In genomic region chr15:59104912-59105732, GRCh38 we compare ENCODE assay signal across 1 cellular context.
TF ChIP-seq lines count a peak whose summit lies in the region.

Gene CCNB2 (plus strand): TSS chr15:59105146. CDS start chr15:59105269, 123 bp downstream.

TF ChIP-seq in HepG2, 621 proteins besides CTCF, POLR2A, EP300 and RAD21 (continued from another document and continues in another):
- TF ChIP-seq ZSCAN31 (CRISPR knock-in tag; IDR thresholded peaks at IDR 0.05; ENCODE audit: low read depth) (peak; percentile 67; the same call in 1 of the 2 replicates), ZFP37 (CRISPR knock-in tag; IDR thresholded peaks at IDR 0.05; ENCODE audit: borderline replicate concordance) (0 out of 2 replicates have a peak, but pooled peaks have one; percentile 23), TCF7L2 (IDR thresholded peaks at IDR 0.05; ENCODE audit: low read depth, low read length) (no peak), SRSF1 (optimal IDR thresholded peaks at IDR 0.05; ENCODE audit: low read depth, low read length) (peak; percentile 66), ZNF780A (CRISPR knock-in tag; IDR thresholded peaks at IDR 0.05) (no peak), ZNF800 (CRISPR knock-in tag; IDR thresholded peaks at IDR 0.05) (0 out of 2 replicates have a peak, but pooled peaks have one; percentile 40), NR1H2 (CRISPR knock-in tag; IDR thresholded peaks at IDR 0.05; ENCODE audit: borderline replicate concordance, low read depth) (no peak), ZNF337 (CRISPR knock-in tag; IDR thresholded peaks at IDR 0.05; ENCODE audit: borderline replicate concordance, low read depth) (0 out of 2 replicates have a peak, but pooled peaks have one; percentile 34), ERF (CRISPR knock-in tag; IDR thresholded peaks at IDR 0.05) (peak; percentile 20; the same call in 1 of the 2 replicates), KDM2A (CRISPR knock-in tag; IDR thresholded peaks at IDR 0.05; ENCODE audit: borderline replicate concordance, low read depth) (peak; percentile 89; the same call in 1 of the 2 replicates), SALL2 (CRISPR knock-in tag; IDR thresholded peaks at IDR 0.05) (peak; percentile 56; the same call in 1 of the 2 replicates), ZMYM4 (CRISPR knock-in tag; IDR thresholded peaks at IDR 0.05) (peak; percentile 89), PHF5A (CRISPR knock-in tag; IDR thresholded peaks at IDR 0.05; ENCODE audit: low read depth, unreplicated experiment) (no peak), PHF21A (CRISPR knock-in tag; IDR thresholded peaks at IDR 0.05) (peak; percentile 42), ZHX2 (IDR thresholded peaks at IDR 0.05; ENCODE audit: low read depth) (no peak), ZHX2 (CRISPR knock-in tag; IDR thresholded peaks at IDR 0.05; ENCODE audit: borderline replicate concordance) (0 out of 2 replicates have a peak, but pooled peaks have one; percentile 22), AKAP8 (CRISPR knock-in tag; IDR thresholded peaks at IDR 0.05) (0 out of 2 replicates have a peak, but pooled peaks have one; percentile 38), JARID2 (CRISPR knock-in tag; IDR thresholded peaks at IDR 0.05; ENCODE audit: insufficient replicate concordance) (no peak), ZFP36L2 (CRISPR knock-in tag; IDR thresholded peaks at IDR 0.05) (no peak), RARA (CRISPR knock-in tag; IDR thresholded peaks at IDR 0.05) (0 out of 2 replicates have a peak, but pooled peaks have one; percentile 6), ZNF720 (CRISPR knock-in tag; IDR thresholded peaks at IDR 0.05) (no peak), NFKB2 (CRISPR knock-in tag; IDR thresholded peaks at IDR 0.05; ENCODE audit: borderline replicate concordance) (peak; percentile 64; the same call in 1 of the 2 replicates), SMAD1 (CRISPR knock-in tag; IDR thresholded peaks at IDR 0.05; ENCODE audit: borderline replicate concordance, low read depth) (0 out of 2 replicates have a peak, but pooled peaks have one; percentile 28), ETS1 (CRISPR knock-in tag; IDR thresholded peaks at IDR 0.05) (no peak), KLF11 (CRISPR knock-in tag; IDR thresholded peaks at IDR 0.05) (0 out of 2 replicates have a peak, but pooled peaks have one; percentile 35), CBX2 (IDR thresholded peaks at IDR 0.05; ENCODE audit: low read depth, low read length) (no peak), CBX2 (CRISPR knock-in tag; IDR thresholded peaks at IDR 0.05; ENCODE audit: low read depth) (no peak), CC2D1A (CRISPR knock-in tag; IDR thresholded peaks at IDR 0.05) (0 out of 2 replicates have a peak, but pooled peaks have one; percentile 78), NFIB (CRISPR knock-in tag; IDR thresholded peaks at IDR 0.05; ENCODE audit: borderline replicate concordance) (no peak)
- TF ChIP-seq, protein P1, sequence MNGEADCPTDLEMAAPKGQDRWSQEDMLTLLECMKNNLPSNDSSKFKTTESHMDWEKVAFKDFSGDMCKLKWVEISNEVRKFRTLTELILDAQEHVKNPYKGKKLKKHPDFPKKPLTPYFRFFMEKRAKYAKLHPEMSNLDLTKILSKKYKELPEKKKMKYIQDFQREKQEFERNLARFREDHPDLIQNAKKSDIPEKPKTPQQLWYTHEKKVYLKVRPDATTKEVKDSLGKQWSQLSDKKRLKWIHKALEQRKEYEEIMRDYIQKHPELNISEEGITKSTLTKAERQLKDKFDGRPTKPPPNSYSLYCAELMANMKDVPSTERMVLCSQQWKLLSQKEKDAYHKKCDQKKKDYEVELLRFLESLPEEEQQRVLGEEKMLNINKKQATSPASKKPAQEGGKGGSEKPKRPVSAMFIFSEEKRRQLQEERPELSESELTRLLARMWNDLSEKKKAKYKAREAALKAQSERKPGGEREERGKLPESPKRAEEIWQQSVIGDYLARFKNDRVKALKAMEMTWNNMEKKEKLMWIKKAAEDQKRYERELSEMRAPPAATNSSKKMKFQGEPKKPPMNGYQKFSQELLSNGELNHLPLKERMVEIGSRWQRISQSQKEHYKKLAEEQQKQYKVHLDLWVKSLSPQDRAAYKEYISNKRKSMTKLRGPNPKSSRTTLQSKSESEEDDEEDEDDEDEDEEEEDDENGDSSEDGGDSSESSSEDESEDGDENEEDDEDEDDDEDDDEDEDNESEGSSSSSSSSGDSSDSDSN (CRISPR knock-in tag; IDR thresholded peaks at IDR 0.05) = peak; percentile 49; the same call in 1 of the 2 replicates
- TF ChIP-seq, protein P2, sequence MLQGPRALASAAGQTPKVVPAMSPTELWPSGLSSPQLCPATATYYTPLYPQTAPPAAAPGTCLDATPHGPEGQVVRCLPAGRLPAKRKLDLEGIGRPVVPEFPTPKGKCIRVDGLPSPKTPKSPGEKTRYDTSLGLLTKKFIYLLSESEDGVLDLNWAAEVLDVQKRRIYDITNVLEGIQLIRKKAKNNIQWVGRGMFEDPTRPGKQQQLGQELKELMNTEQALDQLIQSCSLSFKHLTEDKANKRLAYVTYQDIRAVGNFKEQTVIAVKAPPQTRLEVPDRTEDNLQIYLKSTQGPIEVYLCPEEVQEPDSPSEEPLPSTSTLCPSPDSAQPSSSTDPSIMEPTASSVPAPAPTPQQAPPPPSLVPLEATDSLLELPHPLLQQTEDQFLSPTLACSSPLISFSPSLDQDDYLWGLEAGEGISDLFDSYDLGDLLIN (CRISPR knock-in tag; IDR thresholded peaks at IDR 0.05; ENCODE audit: borderline replicate concordance) = peak; percentile 81; the same call in 1 of the 2 replicates
- TF ChIP-seq, protein P3, sequence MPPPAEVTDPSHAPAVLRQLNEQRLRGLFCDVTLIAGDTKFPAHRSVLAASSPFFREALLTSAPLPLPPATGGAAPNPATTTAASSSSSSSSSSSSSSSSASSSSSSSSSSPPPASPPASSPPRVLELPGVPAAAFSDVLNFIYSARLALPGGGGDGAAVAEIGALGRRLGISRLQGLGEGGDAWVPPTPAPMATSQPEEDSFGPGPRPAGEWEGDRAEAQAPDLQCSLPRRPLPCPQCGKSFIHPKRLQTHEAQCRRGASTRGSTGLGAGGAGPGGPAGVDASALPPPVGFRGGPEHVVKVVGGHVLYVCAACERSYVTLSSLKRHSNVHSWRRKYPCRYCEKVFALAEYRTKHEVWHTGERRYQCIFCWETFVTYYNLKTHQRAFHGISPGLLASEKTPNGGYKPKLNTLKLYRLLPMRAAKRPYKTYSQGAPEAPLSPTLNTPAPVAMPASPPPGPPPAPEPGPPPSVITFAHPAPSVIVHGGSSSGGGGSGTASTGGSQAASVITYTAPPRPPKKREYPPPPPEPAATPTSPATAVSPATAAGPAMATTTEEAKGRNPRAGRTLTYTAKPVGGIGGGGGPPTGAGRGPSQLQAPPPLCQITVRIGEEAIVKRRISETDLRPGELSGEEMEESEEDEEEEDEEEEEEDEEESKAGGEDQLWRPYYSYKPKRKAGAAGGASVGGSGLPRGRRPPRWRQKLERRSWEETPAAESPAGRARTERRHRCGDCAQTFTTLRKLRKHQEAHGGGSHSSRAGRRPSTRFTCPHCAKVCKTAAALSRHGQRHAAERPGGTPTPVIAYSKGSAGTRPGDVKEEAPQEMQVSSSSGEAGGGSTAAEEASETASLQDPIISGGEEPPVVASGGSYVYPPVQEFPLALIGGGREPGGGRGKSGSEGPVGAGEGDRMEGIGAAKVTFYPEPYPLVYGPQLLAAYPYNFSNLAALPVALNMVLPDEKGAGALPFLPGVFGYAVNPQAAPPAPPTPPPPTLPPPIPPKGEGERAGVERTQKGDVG (CRISPR knock-in tag; IDR thresholded peaks at IDR 0.05; ENCODE audit: borderline replicate concordance) = 0 out of 2 replicates have a peak, but pooled peaks have one; percentile 28
- TF ChIP-seq, protein P4, sequence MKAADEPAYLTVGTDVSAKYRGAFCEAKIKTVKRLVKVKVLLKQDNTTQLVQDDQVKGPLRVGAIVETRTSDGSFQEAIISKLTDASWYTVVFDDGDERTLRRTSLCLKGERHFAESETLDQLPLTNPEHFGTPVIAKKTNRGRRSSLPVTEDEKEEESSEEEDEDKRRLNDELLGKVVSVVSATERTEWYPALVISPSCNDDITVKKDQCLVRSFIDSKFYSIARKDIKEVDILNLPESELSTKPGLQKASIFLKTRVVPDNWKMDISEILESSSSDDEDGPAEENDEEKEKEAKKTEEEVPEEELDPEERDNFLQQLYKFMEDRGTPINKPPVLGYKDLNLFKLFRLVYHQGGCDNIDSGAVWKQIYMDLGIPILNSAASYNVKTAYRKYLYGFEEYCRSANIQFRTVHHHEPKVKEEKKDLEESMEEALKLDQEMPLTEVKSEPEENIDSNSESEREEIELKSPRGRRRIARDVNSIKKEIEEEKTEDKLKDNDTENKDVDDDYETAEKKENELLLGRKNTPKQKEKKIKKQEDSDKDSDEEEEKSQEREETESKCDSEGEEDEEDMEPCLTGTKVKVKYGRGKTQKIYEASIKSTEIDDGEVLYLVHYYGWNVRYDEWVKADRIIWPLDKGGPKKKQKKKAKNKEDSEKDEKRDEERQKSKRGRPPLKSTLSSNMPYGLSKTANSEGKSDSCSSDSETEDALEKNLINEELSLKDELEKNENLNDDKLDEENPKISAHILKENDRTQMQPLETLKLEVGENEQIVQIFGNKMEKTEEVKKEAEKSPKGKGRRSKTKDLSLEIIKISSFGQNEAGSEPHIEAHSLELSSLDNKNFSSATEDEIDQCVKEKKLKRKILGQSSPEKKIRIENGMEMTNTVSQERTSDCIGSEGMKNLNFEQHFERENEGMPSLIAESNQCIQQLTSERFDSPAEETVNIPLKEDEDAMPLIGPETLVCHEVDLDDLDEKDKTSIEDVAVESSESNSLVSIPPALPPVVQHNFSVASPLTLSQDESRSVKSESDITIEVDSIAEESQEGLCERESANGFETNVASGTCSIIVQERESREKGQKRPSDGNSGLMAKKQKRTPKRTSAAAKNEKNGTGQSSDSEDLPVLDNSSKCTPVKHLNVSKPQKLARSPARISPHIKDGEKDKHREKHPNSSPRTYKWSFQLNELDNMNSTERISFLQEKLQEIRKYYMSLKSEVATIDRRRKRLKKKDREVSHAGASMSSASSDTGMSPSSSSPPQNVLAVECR (CRISPR knock-in tag; IDR thresholded peaks at IDR 0.05; ENCODE audit: borderline replicate concordance) = peak; percentile 100
- TF ChIP-seq, protein P5, sequence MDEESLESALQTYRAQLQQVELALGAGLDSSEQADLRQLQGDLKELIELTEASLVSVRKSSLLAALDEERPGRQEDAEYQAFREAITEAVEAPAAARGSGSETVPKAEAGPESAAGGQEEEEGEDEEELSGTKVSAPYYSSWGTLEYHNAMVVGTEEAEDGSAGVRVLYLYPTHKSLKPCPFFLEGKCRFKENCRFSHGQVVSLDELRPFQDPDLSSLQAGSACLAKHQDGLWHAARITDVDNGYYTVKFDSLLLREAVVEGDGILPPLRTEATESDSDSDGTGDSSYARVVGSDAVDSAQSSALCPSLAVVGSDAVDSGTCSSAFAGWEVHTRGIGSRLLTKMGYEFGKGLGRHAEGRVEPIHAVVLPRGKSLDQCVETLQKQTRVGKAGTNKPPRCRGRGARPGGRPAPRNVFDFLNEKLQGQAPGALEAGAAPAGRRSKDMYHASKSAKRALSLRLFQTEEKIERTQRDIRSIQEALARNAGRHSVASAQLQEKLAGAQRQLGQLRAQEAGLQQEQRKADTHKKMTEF (CRISPR knock-in tag; IDR thresholded peaks at IDR 0.05) = peak; percentile 37; the same call in 1 of the 2 replicates
